Comparison of ENCODE assay signal across 8 cellular contexts in genomic region chr17:31858647-31859486, GRCh38. TPM values are rescaled to one million over a fixed set of nuclear protein-coding genes. Genes with fewer than 3 reads are reported as not detected.
DNase-seq lines count a peak whose midpoint lies in the region; ATAC-seq and TF ChIP-seq lines count a peak whose summit lies in the region.

Gene COPRS, minus strand, starts transcription at chr17:31859244. Its CDS starts 45 bp downstream, at chr17:31859199.

- H2AFZ ChIP-seq in smooth muscle cell (ENCODE audit: low read depth) = peak within 1 kb of the TSS; percentile 5

- H3K36me3 Mint-ChIP-seq in activated B cell treated with CpG ODN at 0.5 μM for 24 hours (ENCODE audit: low read depth) = peaks cover 25% of the 10 kb centered on the region
- peaks cover 6 to 9% (median 9%) of the 10 kb centered on the region in 3 donors for H3K36me3 Mint-ChIP-seq in immature natural killer cell

- H3K27me3 ChIP-seq in smooth muscle cell (ENCODE audit: low read depth) = no peaks in the 10 kb centered on the region

- H3K4me1 Mint-ChIP-seq in activated B cell treated with CpG ODN at 0.5 μM for 24 hours (peaks cover 21% of the 10 kb centered on the region), immature natural killer cell (peaks cover 14 to 17% of the 10 kb centered on the region in 2 donors)

- H3K4me3 ChIP-seq in cardiac fibroblast (replicated peaks in 1 of 2; ENCODE audit: low read depth in 2 of 2, low read length in 2 of 2) (peak within 1 kb of the TSS; percentile 67 to 69), smooth muscle cell (peak within 1 kb of the TSS; percentile 55)

- H3K4me3 Mint-ChIP-seq in activated B cell treated with CpG ODN at 0.5 μM for 24 hours (peak within 1 kb of the TSS; percentile 91), immature natural killer cell (peak within 1 kb of the TSS; percentile 81 to 90 (median 88))

- H3K36me3 ChIP-seq in smooth muscle cell (ENCODE audit: low read depth) = peaks cover 7% of the 10 kb centered on the region

- H3K27me3 Mint-ChIP-seq in activated B cell treated with CpG ODN at 0.5 μM for 24 hours (no peaks in the 10 kb centered on the region), immature natural killer cell (ENCODE audit: low read depth in 3 of 3) (peaks cover 0 to 3% (median 0%) of the 10 kb centered on the region in 3 donors)

- DNase-seq in GM10248 (ENCODE audit: extremely low spot score) (peak; percentile 96), NCI-H2171 treated with DMSO at 0.1 percent for 48 hours (lab: John Stamatoyannopoulos, UW) (peak; percentile 69), activated B cell treated with CpG ODN at 0.5 μM for 24 hours (peak; percentile 75), cardiac fibroblast (ENCODE audit: low read depth in 2 of 2) (peak; percentile 82 to 93), immature natural killer cell (peak; percentile 76 to 82 (median 80)), smooth muscle cell (lab: John Stamatoyannopoulos, UW; ENCODE audit: unreplicated experiment) (peak; percentile 69)

- peak within 1 kb of the TSS; percentile 74 for H3K27ac Mint-ChIP-seq in activated B cell treated with CpG ODN at 0.5 μM for 24 hours
- H3K27ac Mint-ChIP-seq in immature natural killer cell = peak within 1 kb of the TSS; percentile 5 to 81 (median 44)

- peak; percentile 63 for ATAC-seq in HG02840 (IDR thresholded peaks at IDR 0.05; ENCODE audit: low FRiP score, unreplicated experiment)
- peak; percentile 91 for ATAC-seq in activated B cell treated with CpG ODN at 0.5 μM for 24 hours (ENCODE audit: low read depth)
- no peak for ATAC-seq in HG03378 (IDR thresholded peaks at IDR 0.05; ENCODE audit: unreplicated experiment)

- peak within 1 kb of the TSS; percentile 34 for H3K9ac ChIP-seq in smooth muscle cell (ENCODE audit: low read depth)

- peaks cover 7% of the 10 kb centered on the region for H3K4me1 ChIP-seq in smooth muscle cell (ENCODE audit: low read depth)

- CTCF ChIA-PET in GM10248 (lab: Yijun Ruan, JAX) = interaction anchor here (0.7 to 2.6 kb wide), 4 partner anchors 11 to 43 kb away, joined by 3 to 8 read pairs (median 6); partner anchors contain the start of gene UTP6
- CTCF ChIA-PET in activated B cell treated with CpG ODN at 0.5 μM for 24 hours (lab: Charles Lee) = interaction anchor here (1.5 to 2.2 kb wide), 2 partner anchors 16 to 300 kb away, joined by 5 to 6 read pairs; no protein-coding TSS in a partner anchor

- H3K9me3 Mint-ChIP-seq in activated B cell treated with CpG ODN at 0.5 μM for 24 hours (no peaks in the 10 kb centered on the region), immature natural killer cell (no peaks in the 10 kb centered on the region)

- WGBS in smooth muscle cell (ENCODE audit: low lambda C conversion rate) = 3% methylated on average over 55 of the region's 100 CpGs

- intact Hi-C loops in activated B cell treated with CpG ODN at 0.5 μM for 24 hours (cut with micrococcal nuclease) = loop anchor here (1.0 to 2.0 kb wide), 4 partner anchors 30 to 148 kb away; partner anchors contain the start of genes LRRC37B, SUZ12 and UTP6

- peak; percentile 26 for TF ChIP-seq CTCF in GM10248 (IDR thresholded peaks at IDR 0.05; ENCODE audit: control extremely low read depth, extremely low read depth, low read depth, missing control alignments)
- TF ChIP-seq CTCF in activated B cell treated with CpG ODN at 0.5 μM for 24 hours (IDR thresholded peaks at IDR 0.05) = no peak
- no peak for TF ChIP-seq CTCF in cardiac fibroblast (IDR thresholded peaks at IDR 0.05; ENCODE audit: low read depth, low read length)
- TF ChIP-seq CTCF in smooth muscle cell (IDR thresholded peaks at IDR 0.05; ENCODE audit: borderline replicate concordance, insufficient read depth, poor library complexity, severe bottlenecking) = peak; percentile 7

- peaks cover 32% of the 10 kb centered on the region for H4K20me1 ChIP-seq in smooth muscle cell (ENCODE audit: low read depth)

- H3K9me3 ChIP-seq in smooth muscle cell (replicated peaks; ENCODE audit: low read depth) = no peaks in the 10 kb centered on the region

- H3F3A ChIP-seq in smooth muscle cell (ENCODE audit: low read depth) = peaks cover 10% of the 10 kb centered on the region

- peak within 1 kb of the TSS; percentile 64 for H3K27ac ChIP-seq in smooth muscle cell (ENCODE audit: low read depth)

- H3K4me2 ChIP-seq in smooth muscle cell = peak within 1 kb of the TSS; percentile 83

- POLR2A ChIA-PET in GM10248 (lab: Yijun Ruan, JAX) = interaction anchor here (0.6 kb wide), 1 partner anchor 465 kb away, joined by 10 read pairs; no protein-coding TSS in a partner anchor
- POLR2A ChIA-PET in activated B cell treated with CpG ODN at 0.5 μM for 24 hours (lab: Charles Lee) = interaction anchor here (0.7 to 0.9 kb wide), 3 partner anchors 30 to 323 kb away, joined by 3 to 11 read pairs (median 4); partner anchors contain the start of gene UTP6

- H3K79me2 ChIP-seq in smooth muscle cell (ENCODE audit: low read depth) = peaks cover 16% of the 10 kb centered on the region

RNA-seq across cellular contexts. Expression of gene COPRS, which starts in this region (rescaled TPM):
- 27.0 and 28.8 TPM in 2 replicates for total RNA-seq in activated B cell treated with CpG ODN at 0.5 μM for 24 hours
- polyA plus RNA-seq in immature natural killer cell = 10 to 100 TPM; 10.4 to 23.8 (median 19.6) TPM
- 55.7 and 57.0 TPM in 2 replicates for total RNA-seq in smooth muscle cell
- 78.9 and 81.3 TPM in 2 replicates for polyA plus RNA-seq in smooth muscle cell

Comparison
In these comparisons a context has a peak if more than half of its experiments do, and no peak if none do; other contexts are left out.
1. CTCF ChIP-seq: peak in GM10248 (single experiment) and smooth muscle cell (single experiment); none in activated B cell treated with CpG ODN at 0.5 μM for 24 hours (single experiment) and cardiac fibroblast (single experiment).
2. Peak in every context shown above with its lines, with median percentiles within 50 percentile points of each other: DNase-seq.